8 cellular contexts compared by ENCODE assay signal in genomic region chr1:111737216-111738132, GRCh38. TPM values are rescaled to one million over a fixed set of nuclear protein-coding genes. Genes with fewer than 3 reads are reported as not detected.
DNase-seq lines count a peak whose midpoint lies in the region; ATAC-seq and TF ChIP-seq lines count a peak whose summit lies in the region.

No MANE protein-coding gene starts in this region.

- H3K4me1 Mint-ChIP-seq in activated naive CD4-positive, alpha-beta T cell treated with anti-CD3 and anti-CD28 coated beads for 36 hours (ENCODE audit: low read depth): peaks cover 16% of the 10 kb centered on the region
- H3K4me1 Mint-ChIP-seq in activated naive CD8-positive, alpha-beta T cell treated with anti-CD3 and anti-CD28 coated beads for 36 hours: peaks cover 18% of the 10 kb centered on the region

- intact Hi-C loops in activated naive CD4-positive, alpha-beta T cell treated with anti-CD3 and anti-CD28 coated beads for 36 hours (cut with micrococcal nuclease): loop anchor here (1.0 to 2.0 kb wide), 2 partner anchors 23 to 230 kb away; no protein-coding TSS in a partner anchor
- intact Hi-C loops in lower lobe of right lung (cut with DNase I): no loop called here
- intact Hi-C loops in tibial artery (cut with DNase I; ENCODE audit: low total_unique reads): loop anchor here (10.0 kb wide), 1 partner anchor 233 kb away; the partner anchor contains the start of genes ADORA3 and TMIGD3

- H3K27ac ChIP-seq in lower lobe of right lung (peak overlapping the region; percentile 90), tibial artery (peak overlapping the region; percentile 96 to 99)

- no peaks in the 10 kb centered on the region for H3K9me3 ChIP-seq in lower lobe of right lung
- H3K9me3 ChIP-seq in tibial artery: no peaks in the 10 kb centered on the region

- CTCF ChIA-PET in activated naive CD4-positive, alpha-beta T cell treated with anti-CD3 and anti-CD28 coated beads for 36 hours (lab: Charles Lee): interaction anchor here (0.6 to 6.6 kb wide), 8 partner anchors 10 to 230 kb away, joined by 3 to 31 read pairs (median 8); partner anchors contain the start of gene DDX20

- TF ChIP-seq CTCF in lower lobe of right lung (IDR thresholded peaks at IDR 0.05) (no peak), tibial artery (IDR thresholded peaks at IDR 0.05) (no peak)

- no peaks in the 10 kb centered on the region for H3K36me3 Mint-ChIP-seq in activated naive CD4-positive, alpha-beta T cell treated with anti-CD3 and anti-CD28 coated beads for 36 hours (ENCODE audit: low read depth)
- no peaks in the 10 kb centered on the region for H3K36me3 Mint-ChIP-seq in activated naive CD8-positive, alpha-beta T cell treated with anti-CD3 and anti-CD28 coated beads for 36 hours

- H3K9me3 Mint-ChIP-seq in activated naive CD4-positive, alpha-beta T cell treated with anti-CD3 and anti-CD28 coated beads for 36 hours: no peaks in the 10 kb centered on the region
- H3K9me3 Mint-ChIP-seq in activated naive CD8-positive, alpha-beta T cell treated with anti-CD3 and anti-CD28 coated beads for 36 hours: no peaks in the 10 kb centered on the region

- H3K36me3 ChIP-seq in lower lobe of right lung (no peaks in the 10 kb centered on the region), tibial artery (peaks cover 0 to 4% (median 0%) of the 10 kb centered on the region in 3 donors)

- no peaks in the 10 kb centered on the region for H3K27me3 ChIP-seq in lower lobe of right lung (ENCODE audit: low read depth)
- H3K27me3 ChIP-seq in tibial artery: no peaks in the 10 kb centered on the region

- ATAC-seq in lower lobe of right lung (no peak), GM18907 (IDR thresholded peaks at IDR 0.05; ENCODE audit: unreplicated experiment) (no peak), HG02798 (IDR thresholded peaks at IDR 0.05; ENCODE audit: poor library complexity, unreplicated experiment) (no peak)

- peak overlapping the region; percentile 87 for H3K4me3 Mint-ChIP-seq in activated naive CD4-positive, alpha-beta T cell treated with anti-CD3 and anti-CD28 coated beads for 36 hours
- peak overlapping the region; percentile 52 for H3K4me3 Mint-ChIP-seq in activated naive CD8-positive, alpha-beta T cell treated with anti-CD3 and anti-CD28 coated beads for 36 hours

- peak overlapping the region; percentile 77 for H3K4me3 ChIP-seq in lower lobe of right lung
- peak overlapping the region; percentile 76 to 90 for H3K4me3 ChIP-seq in tibial artery

- H3K4me1 ChIP-seq in lower lobe of right lung (peaks cover 58% of the 10 kb centered on the region), tibial artery (peaks cover 0 to 56% (median 35%) of the 10 kb centered on the region in 4 donors)

- H3K27me3 Mint-ChIP-seq in activated naive CD4-positive, alpha-beta T cell treated with anti-CD3 and anti-CD28 coated beads for 36 hours (ENCODE audit: low read depth): peaks cover 35% of the 10 kb centered on the region
- H3K27me3 Mint-ChIP-seq in activated naive CD8-positive, alpha-beta T cell treated with anti-CD3 and anti-CD28 coated beads for 36 hours: peaks cover 44% of the 10 kb centered on the region

- DNase-seq in activated naive CD4-positive, alpha-beta T cell treated with anti-CD3 and anti-CD28 coated beads for 36 hours: no peak
- DNase-seq in activated naive CD4-positive, alpha-beta T cell (lab: John Stamatoyannopoulos, UW): no peak
- DNase-seq in activated naive CD8-positive, alpha-beta T cell treated with anti-CD3 and anti-CD28 coated beads for 36 hours: no peak
- no peak for DNase-seq in lower lobe of right lung
- DNase-seq in tibial artery: no peak
- DNase-seq in DMS79 treated with DMSO at 0.1 percent for 48 hours (lab: John Stamatoyannopoulos, UW): no peak

- H3K27ac Mint-ChIP-seq in activated naive CD4-positive, alpha-beta T cell treated with anti-CD3 and anti-CD28 coated beads for 36 hours: no peak overlapping the region
- H3K27ac Mint-ChIP-seq in activated naive CD8-positive, alpha-beta T cell treated with anti-CD3 and anti-CD28 coated beads for 36 hours: no peak overlapping the region

RNA-seq across cellular contexts. Expression of gene INKA2, which starts 1.7 kb away (rescaled TPM):
- total RNA-seq in activated naive CD4-positive, alpha-beta T cell treated with anti-CD3 and anti-CD28 coated beads for 36 hours: 1 to 10 TPM; 1.9 to 3.2 TPM
- total RNA-seq in activated naive CD8-positive, alpha-beta T cell treated with anti-CD3 and anti-CD28 coated beads for 36 hours: under 1 TPM; 0.56 to 0.84 TPM
- total RNA-seq in lower lobe of right lung: 14.7 TPM

RNA-seq across cellular contexts. Expression of gene DDX20, which starts 18.2 kb away (rescaled TPM):
- total RNA-seq in activated naive CD4-positive, alpha-beta T cell treated with anti-CD3 and anti-CD28 coated beads for 36 hours: 10 to 100 TPM; 11.4 to 13.3 TPM
- 10 to 100 TPM; 21.5 to 21.8 TPM for total RNA-seq in activated naive CD8-positive, alpha-beta T cell treated with anti-CD3 and anti-CD28 coated beads for 36 hours
- total RNA-seq in lower lobe of right lung: 11.4 TPM
